Comparison of ENCODE assay signal across 28 cellular contexts in genomic region chr7:102869195-102869594, GRCh38.
"Had no signal": no experiment of that assay in that cellular context is flagged by ENCODE, and none has a peak within 500 bp of the region (broad histone marks: within the 10 kb centered on the region; RNA-seq: fewer than 3 reads in every experiment).

No MANE protein-coding gene starts in this region.

- FAIRE-seq: colon, endometrium, endothelial cell of umbilical vein, frontal cortex had no signal

- H3K36me3 ChIP-seq: colonic mucosa, esophagus muscularis mucosa, esophagus squamous epithelium, gastrocnemius medialis, gastroesophageal sphincter, heart left ventricle, heart right ventricle had no signal

- H3K4me3 ChIP-seq: colonic mucosa, coronary artery, dorsolateral prefrontal cortex, esophagus muscularis mucosa, esophagus squamous epithelium, gastrocnemius medialis, gastroesophageal sphincter, heart left ventricle, heart right ventricle had no signal

- H3K9me3 ChIP-seq: colonic mucosa, esophagus muscularis mucosa, esophagus squamous epithelium, gastrocnemius medialis, gastroesophageal sphincter, heart left ventricle, heart right ventricle had no signal

- H3K4me1 Mint-ChIP-seq: endodermal cell had no signal

- H3K9me3 Mint-ChIP-seq: dendritic cell treated with granulocyte-macrophage colony-stimulating factor and Interleukin-4, amounts not matched to agents 40 ng/mL and 50 ng/mL, for 4 days; effector memory CD8-positive, alpha-beta T cell; endodermal cell had no signal

- H3K27me3 ChIP-seq: colonic mucosa, dorsolateral prefrontal cortex, esophagus muscularis mucosa, esophagus squamous epithelium, foreskin keratinocyte, gastrocnemius medialis, gastroesophageal sphincter, heart left ventricle, heart right ventricle had no signal

- H3K4me1 ChIP-seq: colonic mucosa, gastrocnemius medialis, gastroesophageal sphincter had no signal

- H3K4me3 Mint-ChIP-seq: dendritic cell treated with granulocyte-macrophage colony-stimulating factor and Interleukin-4, amounts not matched to agents 40 ng/mL and 50 ng/mL, for 4 days; effector memory CD8-positive, alpha-beta T cell; endodermal cell had no signal

- ATAC-seq: effector memory CD8-positive, alpha-beta T cell; esophagus mucosa; foreskin keratinocyte; gastrocnemius medialis; gastroesophageal sphincter; heart left ventricle; heart right ventricle had no signal

- DNase-seq: colonic mucosa; cortex of kidney; dermis blood vessel endothelial cell; dorsolateral prefrontal cortex; effector CD4-positive, alpha-beta T cell; effector CD8-positive, alpha-beta T cell; effector memory CD4-positive, alpha-beta T cell; effector memory CD8-positive, alpha-beta T cell; endodermal cell; erythroblast; esophagus squamous epithelium; foreskin fibroblast; foreskin keratinocyte; gastrocnemius medialis; glutamatergic neuron; head of caudate nucleus; heart left ventricle; heart right ventricle had no signal

- H3K27ac Mint-ChIP-seq: dendritic cell treated with granulocyte-macrophage colony-stimulating factor and Interleukin-4, amounts not matched to agents 40 ng/mL and 50 ng/mL, for 4 days; effector memory CD8-positive, alpha-beta T cell; endodermal cell had no signal

- H3K27me3 Mint-ChIP-seq: dendritic cell treated with granulocyte-macrophage colony-stimulating factor and Interleukin-4, amounts not matched to agents 40 ng/mL and 50 ng/mL, for 4 days had no signal

- H3K27ac ChIP-seq: colonic mucosa, coronary artery, dorsolateral prefrontal cortex, epithelial cell of prostate, esophagus muscularis mucosa, esophagus squamous epithelium, foreskin keratinocyte, gastrocnemius medialis, gastroesophageal sphincter, heart left ventricle, heart right ventricle had no signal
